10 cellular contexts compared by ENCODE assay signal in the genomic region with DNA sequence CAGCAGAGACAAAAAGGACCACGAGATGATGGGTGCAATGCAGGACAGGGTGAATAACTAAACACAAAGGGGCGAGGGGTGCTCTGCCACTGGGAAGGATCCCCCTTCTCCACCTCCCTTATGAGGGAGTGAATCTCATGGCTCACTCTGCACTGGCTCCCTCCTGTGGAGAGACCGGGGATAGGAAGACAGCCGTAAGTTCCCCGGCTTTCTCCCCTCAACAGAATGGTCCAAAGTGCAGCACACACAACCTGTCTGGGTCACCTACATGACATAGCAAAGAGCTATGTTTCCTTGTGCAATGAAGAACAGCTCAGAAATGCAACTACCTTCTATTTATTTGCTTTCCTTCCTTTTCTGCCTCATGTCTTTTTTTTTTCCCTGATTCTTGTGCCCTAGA. TPM values are rescaled to one million over a fixed set of nuclear protein-coding genes. Genes with fewer than 3 reads are reported as not detected.
A peak's percentile ranks its signal among the peaks of the same experiment; 100 is the strongest.
DNase-seq lines count a peak whose midpoint lies in the region; ATAC-seq, FAIRE-seq and TF ChIP-seq lines count a peak whose summit lies in the region.
"Had no signal": no experiment of that assay in that cellular context is flagged by ENCODE, and none has a peak within 500 bp of the region (broad histone marks: within the 10 kb centered on the region; RNA-seq: fewer than 3 reads in every experiment).

No MANE protein-coding gene starts in this region.

- CTCF ChIA-PET in GM12878 (lab: Yijun Ruan, JAX) = interaction anchor here (1.0 to 5.5 kb wide), 17 partner anchors 17 to 332 kb away, joined by 3 to 164 read pairs (median 15); a partner anchor contains a TSS

- TF ChIP-seq EP300 in GM12878 (IDR thresholded peaks at IDR 0.05; ENCODE audit: borderline replicate concordance in 1 of 2, control insufficient read depth in 1 of 2, low read depth in 2 of 2, low read length in 2 of 2) = no peak

- RAD21 ChIA-PET in GM12878 (lab: Charles Lee; ENCODE audit: unreplicated experiment) = interaction anchor here (0.7 to 4.0 kb wide), 7 partner anchors 14 to 134 kb away, joined by 3 to 44 read pairs (median 10); no protein-coding TSS in a partner anchor

- no peaks in the 10 kb centered on the region for H3K9me3 ChIP-seq in GM12878 (replicated peaks; ENCODE audit: control insufficient read depth, insufficient read depth, low read length)

- H3K9ac ChIP-seq in GM12878 (ENCODE audit: control insufficient read depth, insufficient read depth, low read length) = no peak overlapping the region

- TF ChIP-seq RAD21 in GM12878 (IDR thresholded peaks at IDR 0.05; ENCODE audit: insufficient read depth, low read depth, low read length) = no peak

- no peaks in the 10 kb centered on the region for H3K27me3 ChIP-seq in GM12878 (replicated peaks in 1 of 2; ENCODE audit: control insufficient read depth in 2 of 2, insufficient read depth in 2 of 2, low read length in 1 of 2)

- H4K20me1 ChIP-seq in GM12878 (ENCODE audit: control insufficient read depth, insufficient read depth) = no peaks in the 10 kb centered on the region

- SMC1A ChIA-PET in GM12878 (lab: Charles Lee; ENCODE audit: uncharacterized antibody, unreplicated experiment) = interaction anchor here (0.6 to 5.0 kb wide), 7 partner anchors 12 to 278 kb away, joined by 3 to 55 read pairs (median 3); no protein-coding TSS in a partner anchor

- no peak for FAIRE-seq in GM12878 (lab: Jason Lieb, UNC)

- TF ChIP-seq POLR2A in GM12878 (IDR thresholded peaks at IDR 0.05; ENCODE audit: low read depth, low read length) = no peak

- intact Hi-C loops in GM12878 (cut with micrococcal nuclease; ENCODE audit: unreplicated experiment) = no loop called here

- no TSS peak for BruUV-seq in GM12878 (replicated peaks; lab: Mats Ljungman, UMichigan)

- H3K4me2 ChIP-seq in GM12878 (ENCODE audit: control insufficient read depth, insufficient read depth) = no peak overlapping the region

- no peak overlapping the region for H3K27ac Mint-ChIP-seq in nephron

- peaks cover 4% of the 10 kb centered on the region for H3K9me3 Mint-ChIP-seq in nephron

- no peak overlapping the region for H3K4me3 Mint-ChIP-seq in nephron

- peaks cover 19% of the 10 kb centered on the region for H3K27me3 Mint-ChIP-seq in nephron (ENCODE audit: low read depth)

- H3K79me2 ChIP-seq in GM12878 (ENCODE audit: control insufficient read depth, insufficient read depth, low read length) = no peaks in the 10 kb centered on the region

- peaks cover 14% of the 10 kb centered on the region for H3K4me1 Mint-ChIP-seq in nephron

- POLR2A ChIA-PET in GM12878 (lab: Charles Lee) = no interaction called here

- no peak overlapping the region for H3K27ac ChIP-seq in GM12878 (ENCODE audit: control insufficient read depth, insufficient read depth)

- H2AFZ ChIP-seq in GM12878 (ENCODE audit: control insufficient read depth, low read depth, low read length) = no peak overlapping the region

- TF ChIP-seq CTCF in GM12878 (IDR thresholded peaks at IDR 0.05 in 2 of 3, conservative IDR thresholded peaks at IDR 0.05 in 1 of 3; ENCODE audit: control insufficient read depth in 2 of 3, extremely low read depth in 1 of 3, insufficient read depth in 1 of 3, low read depth in 3 of 3, low read length in 3 of 3) (peak; percentile 24 to 43 (median 42); a peak in 5 of 6 replicates), nephron (IDR thresholded peaks at IDR 0.05; ENCODE audit: unreplicated experiment in 3 of 3) (peak in 2 of 3 experiments; percentile 30 to 35)

- 34% methylated on average over 5 of the region's 5 CpGs for WGBS in GM12878 (ENCODE audit: insufficient coverage, insufficient replicate concordance, low lambda C conversion rate, missing lambda C conversion rate)

- in situ Hi-C loops in GM12878 (cut with MboI) = loop anchor here (5.0 kb wide), 2 partner anchors 130 to 285 kb away; no protein-coding TSS in a partner anchor

- H3K36me3 ChIP-seq in GM12878 (ENCODE audit: control insufficient read depth in 2 of 2, insufficient read depth in 2 of 2, low read length in 1 of 2) = no peaks in the 10 kb centered on the region

- no peaks in the 10 kb centered on the region for H3K4me1 ChIP-seq in GM12878 (ENCODE audit: control insufficient read depth, insufficient read depth, low read length)

- ATAC-seq in GM12878 (peak; percentile 46), GM19395 (IDR thresholded peaks at IDR 0.05; ENCODE audit: unreplicated experiment) (no peak)

- H3K36me3 Mint-ChIP-seq in nephron (ENCODE audit: low read depth) = no peaks in the 10 kb centered on the region

- DNase-seq in GM03348 (ENCODE audit: low spot score) (peak; percentile 43), Kasumi-1 (lab: John Stamatoyannopoulos, UW) (peak; percentile 18 to 43), GM12878 (ENCODE audit: low read depth, low spot score) (no peak), AG08396 (ENCODE audit: low spot score) (no peak)
- no peak for DNase-seq in activated CD8-positive, alpha-beta memory T cell treated with anti-CD3 and anti-CD28 coated beads for 24 hours
- DNase-seq: retina, SHP77 treated with DMSO at 0.1 percent for 48 hours had no signal

- no peak overlapping the region for H3K4me3 ChIP-seq in GM12878

TF ChIP-seq in GM12878, 131 proteins besides CTCF, POLR2A, EP300 and RAD21:
- TF ChIP-seq SMC3 (IDR thresholded peaks at IDR 0.05; ENCODE audit: borderline replicate concordance, low read length) (peak; percentile 24; the same call in 1 of the 2 replicates), CHD2 (IDR thresholded peaks at IDR 0.05; ENCODE audit: borderline replicate concordance, low read depth, low read length) (no peak)

RNA-seq across cellular contexts. Expression of a gene that starts 7.8 kb away (rescaled TPM):
- 0.98 and 1.3 TPM in 2 replicates for total RNA-seq in GM12878 (2013; cell fraction: nucleolus; rRNA removed)
- total RNA-seq in GM12878 (2014; rRNA removed) = 0.45 and 0.54 TPM in 2 replicates
- total RNA-seq in GM12878 (2014; rRNA removed; fragmentation: Illumina TruSeq; extraction: Trizol) = 0.32 and 0.36 TPM in 2 replicates
- 0.49 and 1.1 TPM in 2 replicates for total RNA-seq in GM12878 (2021)
- 0.13 TPM for polyA plus RNA-seq in GM12878 (2011; ENCODE audit: low read depth)
- polyA plus RNA-seq in GM12878 (2011; rRNA removed) = 0.45 and 0.60 TPM in 2 replicates
- 1.2 and 1.3 TPM in 2 replicates for polyA plus RNA-seq in GM12878 (2011; cell fraction: cytosol; rRNA removed)
- 2.6 and 3.2 TPM in 2 replicates for polyA plus RNA-seq in GM12878 (2011; cell fraction: nucleus; rRNA removed)
- polyA plus RNA-seq in GM12878 (2012) = 0.20 and 0.27 TPM in 2 replicates
- polyA plus RNA-seq in GM12878 (2014; fragmentation: Illumina TruSeq; extraction: Trizol) = 0.75 and 2.5 TPM in 2 replicates
- under 1 TPM; 0.11 to 0.19 TPM for polyA plus RNA-seq in GM12878 (2014; fragmentation: Nextera tagmentation; extraction: Ambion mirVana)
- 0.33 and 0.88 TPM in 2 replicates for polyA plus RNA-seq in GM12878 (2014; rRNA removed)
- polyA plus RNA-seq in GM12878 (2016; fragmentation: Nextera tagmentation; extraction: Ambion mirVana) = under 1 TPM; 0.39 to 0.71 TPM
- 0.44 and 1.9 TPM in 2 replicates for polyA minus RNA-seq in GM12878 (2011; rRNA and poly(A)+ RNA removed)
- polyA minus RNA-seq in GM12878 (2011; cell fraction: cytosol; rRNA and poly(A)+ RNA removed) = 0.52 and 1.6 TPM in 2 replicates
- polyA minus RNA-seq in GM12878 (2011; cell fraction: nucleus; rRNA and poly(A)+ RNA removed) = 0.96 and 1.1 TPM in 2 replicates
- total RNA-seq: dermis microvascular lymphatic vessel endothelial cell had no signal

RNA-seq across cellular contexts. Expression of a gene that starts 22.2 kb away (rescaled TPM):
- total RNA-seq in GM12878 (2013; cell fraction: nucleolus; rRNA removed) = 9.0 and 11.7 TPM in 2 replicates
- total RNA-seq in GM12878 (2014; rRNA removed) = 4.6 and 4.7 TPM in 2 replicates
- 3.7 TPM in 2 replicates for total RNA-seq in GM12878 (2014; rRNA removed; fragmentation: Illumina TruSeq; extraction: Trizol)
- 5.9 and 6.4 TPM in 2 replicates for total RNA-seq in GM12878 (2021)
- polyA plus RNA-seq in GM12878 (2011; ENCODE audit: low read depth) = 3.6 TPM
- 0.01 and 0.07 TPM in 2 replicates for polyA plus RNA-seq in GM12878 (2011; rRNA removed)
- polyA plus RNA-seq in GM12878 (2011; cell fraction: cytosol; rRNA removed) = not detected in 2 replicates
- not detected in 2 replicates for polyA plus RNA-seq in GM12878 (2011; cell fraction: nucleus; rRNA removed)
- 3.4 and 3.9 TPM in 2 replicates for polyA plus RNA-seq in GM12878 (2012)
- polyA plus RNA-seq in GM12878 (2014; fragmentation: Illumina TruSeq; extraction: Trizol) = 7.2 and 8.5 TPM in 2 replicates
- 1 to 10 TPM; 1.2 to 2.2 TPM for polyA plus RNA-seq in GM12878 (2014; fragmentation: Nextera tagmentation; extraction: Ambion mirVana)
- polyA plus RNA-seq in GM12878 (2014; rRNA removed) = 9.8 and 10.4 TPM in 2 replicates
- polyA plus RNA-seq in GM12878 (2016; fragmentation: Nextera tagmentation; extraction: Ambion mirVana) = 1 to 10 TPM; 3.7 to 4.4 TPM
- not detected in 2 replicates for polyA minus RNA-seq in GM12878 (2011; rRNA and poly(A)+ RNA removed)
- 3.6 and 4.4 TPM in 2 replicates for polyA minus RNA-seq in GM12878 (2011; cell fraction: cytosol; rRNA and poly(A)+ RNA removed)
- polyA minus RNA-seq in GM12878 (2011; cell fraction: nucleus; rRNA and poly(A)+ RNA removed) = 0.12 and 0.77 TPM in 2 replicates

RNA-seq across cellular contexts. Expression of a gene that starts 57.3 kb away (rescaled TPM):
- total RNA-seq in GM12878 (2013; cell fraction: nucleolus; rRNA removed) = 80.5 and 85.3 TPM in 2 replicates
- 106 and 118 TPM in 2 replicates for total RNA-seq in GM12878 (2014; rRNA removed)
- total RNA-seq in GM12878 (2014; rRNA removed; fragmentation: Illumina TruSeq; extraction: Trizol) = 117 and 122 TPM in 2 replicates
- total RNA-seq in GM12878 (2021) = 57.0 and 60.0 TPM in 2 replicates
- polyA plus RNA-seq in GM12878 (2011; ENCODE audit: low read depth) = 77.8 TPM
- 135 and 155 TPM in 2 replicates for polyA plus RNA-seq in GM12878 (2011; rRNA removed)
- 107 and 110 TPM in 2 replicates for polyA plus RNA-seq in GM12878 (2011; cell fraction: cytosol; rRNA removed)
- 89.2 and 90.1 TPM in 2 replicates for polyA plus RNA-seq in GM12878 (2011; cell fraction: nucleus; rRNA removed)
- 43.7 and 44.2 TPM in 2 replicates for polyA plus RNA-seq in GM12878 (2012)
- polyA plus RNA-seq in GM12878 (2014; fragmentation: Illumina TruSeq; extraction: Trizol) = 95.7 and 120 TPM in 2 replicates
- polyA plus RNA-seq in GM12878 (2014; fragmentation: Nextera tagmentation; extraction: Ambion mirVana) = 100 to 1,000 TPM; 214 to 288 TPM
- 91.1 and 97.2 TPM in 2 replicates for polyA plus RNA-seq in GM12878 (2014; rRNA removed)
- 100 to 1,000 TPM; 174 to 189 TPM for polyA plus RNA-seq in GM12878 (2016; fragmentation: Nextera tagmentation; extraction: Ambion mirVana)
- polyA minus RNA-seq in GM12878 (2011; rRNA and poly(A)+ RNA removed) = 82.2 and 87.5 TPM in 2 replicates
- 21.5 and 29.4 TPM in 2 replicates for polyA minus RNA-seq in GM12878 (2011; cell fraction: cytosol; rRNA and poly(A)+ RNA removed)
- 22.7 and 24.3 TPM in 2 replicates for polyA minus RNA-seq in GM12878 (2011; cell fraction: nucleus; rRNA and poly(A)+ RNA removed)

Comparison
In these comparisons a context has a peak if more than half of its experiments do, and no peak if none do; other contexts are left out.
1. DNase-seq: peak in GM03348 (single experiment) and Kasumi-1 (2 of 2); none in GM12878 (single experiment), AG08396 (single experiment) and activated CD8-positive, alpha-beta memory T cell treated with anti-CD3 and anti-CD28 coated beads for 24 hours (single experiment).